8 cellular contexts compared by ENCODE assay signal in genomic region chr12:96445743-96446655, GRCh38. TPM values are rescaled to one million over a fixed set of nuclear protein-coding genes. Genes with fewer than 3 reads are reported as not detected.
DNase-seq lines count a peak whose midpoint lies in the region; ATAC-seq, FAIRE-seq and TF ChIP-seq lines count a peak whose summit lies in the region.

No MANE protein-coding gene starts in this region.

- H3K4me3 Mint-ChIP-seq in activated naive CD8-positive, alpha-beta T cell: peak overlapping the region; percentile 66
- H3K4me3 Mint-ChIP-seq in stimulated activated memory B cell treated with anti-CD40 and anti-IgM and Interleukin-4, amounts not matched to agents 10 μg/mL and 1 μg/mL and 100 μg/mL, for 72 hours: no peak overlapping the region

- no peaks in the 10 kb centered on the region for H3K9me3 Mint-ChIP-seq in activated naive CD8-positive, alpha-beta T cell (ENCODE audit: low read depth)
- H3K9me3 Mint-ChIP-seq in stimulated activated memory B cell treated with anti-CD40 and anti-IgM and Interleukin-4, amounts not matched to agents 10 μg/mL and 1 μg/mL and 100 μg/mL, for 72 hours: no peaks in the 10 kb centered on the region

- intact Hi-C loops in kidney (cut with DNase I): no loop called here

- TF ChIP-seq CTCF in Peyer's patch (IDR thresholded peaks at IDR 0.05): no peak
- TF ChIP-seq CTCF in kidney (IDR thresholded peaks at IDR 0.05; ENCODE audit: borderline replicate concordance, extremely low read depth, insufficient read depth): no peak
- TF ChIP-seq CTCF in coronary artery (IDR thresholded peaks at IDR 0.05): no peak

- H3K4me1 ChIP-seq in Peyer's patch (peaks cover 0 to 6% (median 0%) of the 10 kb centered on the region in 4 donors), kidney (ENCODE audit: control insufficient read depth in 1 of 2, insufficient read depth in 1 of 2, low read depth in 1 of 2, low read length in 2 of 2) (no peaks in the 10 kb centered on the region)

- H3K27ac ChIP-seq in Peyer's patch (peak overlapping the region; percentile 58 to 70 (median 66)), kidney (ENCODE audit: low read depth in 2 of 2, low read length in 2 of 2) (peak overlapping the region; percentile 69 to 84), coronary artery (peak overlapping the region in 1 of 2 donors; percentile 2)

- H3K9ac ChIP-seq in kidney (ENCODE audit: low read length in 2 of 2): no peak overlapping the region

- DNase-seq in Peyer's patch (peak in 2 of 3 donors; percentile 37 to 61), kidney (no peak), coronary artery (ENCODE audit: low spot score) (no peak), hypothalamus (lab: John Stamatoyannopoulos, UW) (no peak)

- FAIRE-seq in kidney (lab: Jason Lieb, UNC): peak; percentile 52

- peaks cover 42% of the 10 kb centered on the region for H3K4me1 Mint-ChIP-seq in activated naive CD8-positive, alpha-beta T cell (ENCODE audit: low read depth)
- H3K4me1 Mint-ChIP-seq in stimulated activated memory B cell treated with anti-CD40 and anti-IgM and Interleukin-4, amounts not matched to agents 10 μg/mL and 1 μg/mL and 100 μg/mL, for 72 hours: peaks cover 28% of the 10 kb centered on the region

- peak; percentile 99 for ATAC-seq in GM18505 (IDR thresholded peaks at IDR 0.05; ENCODE audit: unreplicated experiment)
- ATAC-seq in HG02798 (IDR thresholded peaks at IDR 0.05; ENCODE audit: poor library complexity, unreplicated experiment): peak; percentile 77
- peak; percentile 89 for ATAC-seq in stimulated activated memory B cell treated with anti-CD40 and anti-IgM and Interleukin-4, amounts not matched to agents 10 μg/mL and 1 μg/mL and 100 μg/mL, for 72 hours

- H3K9me3 ChIP-seq in Peyer's patch (no peaks in the 10 kb centered on the region), kidney (ENCODE audit: control insufficient read depth in 1 of 2, low read length in 2 of 2) (no peaks in the 10 kb centered on the region)

- H3K27me3 ChIP-seq in Peyer's patch: no peaks in the 10 kb centered on the region

- no peaks in the 10 kb centered on the region for H3K27me3 Mint-ChIP-seq in activated naive CD8-positive, alpha-beta T cell
- no peaks in the 10 kb centered on the region for H3K27me3 Mint-ChIP-seq in stimulated activated memory B cell treated with anti-CD40 and anti-IgM and Interleukin-4, amounts not matched to agents 10 μg/mL and 1 μg/mL and 100 μg/mL, for 72 hours

- H3K36me3 ChIP-seq in Peyer's patch: no peaks in the 10 kb centered on the region
- H3K36me3 ChIP-seq in kidney (ENCODE audit: control insufficient read depth in 1 of 2, insufficient read depth in 2 of 2, low read length in 2 of 2): no peaks in the 10 kb centered on the region

- peak overlapping the region; percentile 94 for H3K27ac Mint-ChIP-seq in activated naive CD8-positive, alpha-beta T cell
- H3K27ac Mint-ChIP-seq in stimulated activated memory B cell treated with anti-CD40 and anti-IgM and Interleukin-4, amounts not matched to agents 10 μg/mL and 1 μg/mL and 100 μg/mL, for 72 hours: peak overlapping the region; percentile 78

- H3K4me3 ChIP-seq in Peyer's patch: no peak overlapping the region
- no peak overlapping the region for H3K4me3 ChIP-seq in kidney (ENCODE audit: low read length in 2 of 2)
- H3K4me3 ChIP-seq in coronary artery: no peak overlapping the region

- no peak for TF ChIP-seq POLR2A in GM18505 (IDR thresholded peaks at IDR 0.05; ENCODE audit: borderline replicate concordance, extremely low read depth, insufficient read depth, insufficient read length)
- TF ChIP-seq POLR2A in Peyer's patch (IDR thresholded peaks at IDR 0.05): peak; percentile 22 to 23

- peaks cover 4% of the 10 kb centered on the region for H3K36me3 Mint-ChIP-seq in activated naive CD8-positive, alpha-beta T cell
- no peaks in the 10 kb centered on the region for H3K36me3 Mint-ChIP-seq in stimulated activated memory B cell treated with anti-CD40 and anti-IgM and Interleukin-4, amounts not matched to agents 10 μg/mL and 1 μg/mL and 100 μg/mL, for 72 hours

RNA-seq across cellular contexts. Expression of gene CFAP54, which starts 43.4 kb away (rescaled TPM):
- total RNA-seq in Peyer's patch: 1 to 10 TPM in 1 of 4 donors, under 1 TPM in 2, not detected in 1; 0.80 to 2.7 (median 0.83) TPM
- 6.6 TPM for total RNA-seq in kidney
- 0.13 TPM for polyA plus RNA-seq in kidney (ENCODE audit: insufficient read depth, low read depth, low replicate concordance)

RNA-seq across cellular contexts. Expression of gene CDK17, which starts 45.8 kb away (rescaled TPM):
- total RNA-seq in Peyer's patch (100 to 1,000 TPM in 1 of 4 donors, 10 to 100 TPM in 3; 41.2 to 126 (median 45.7) TPM), kidney (35.7 TPM)
- 6.6 TPM for polyA plus RNA-seq in kidney (ENCODE audit: insufficient read depth, low read depth, low replicate concordance)

Comparison
In these comparisons a context has a peak if more than half of its experiments do, and no peak if none do; other contexts are left out.
1. DNase-seq: peak in Peyer's patch (2 of 3); none in kidney (single experiment), coronary artery (single experiment) and hypothalamus (0 of 51).
2. Peak in every context shown above with its lines, with median percentiles within 50 percentile points of each other: ATAC-seq.